In genomic region chr14:63642656-63643382, GRCh38 we compare ENCODE assay signal across 8 cellular contexts. TPM values are rescaled to one million over a fixed set of nuclear protein-coding genes. Genes with fewer than 3 reads are reported as not detected.
DNase-seq lines count a peak whose midpoint lies in the region; ATAC-seq and TF ChIP-seq lines count a peak whose summit lies in the region.

No MANE protein-coding gene starts in this region.

- H3K36me3 ChIP-seq in adipocyte (ENCODE audit: control insufficient read depth, insufficient read depth, low read length, severe bottlenecking) (no peaks in the 10 kb centered on the region), left lung (no peaks in the 10 kb centered on the region)

- 69 to 73% methylated on average over 8 of the region's 8 CpGs for WGBS in lower leg skin, 2 donors

- no peak for DNase-seq in activated T-cell treated with anti-CD3 and anti-CD28 coated beads, Interleukin-2, amount 50 U/mL, for 72 hours
- no peak for DNase-seq in activated T-cell treated with anti-CD3 and anti-CD28 coated beads for 4 hours
- no peak for DNase-seq in adipocyte (ENCODE audit: low read depth)
- no peak for DNase-seq in left lung
- DNase-seq in type B pancreatic cell (ENCODE audit: extremely low spot score, unreplicated experiment): no peak
- no peak for DNase-seq in left lobe of liver (ENCODE audit: low spot score)
- DNase-seq in sciatic nerve (ENCODE audit: low spot score): no peak
- no peak for DNase-seq in lower leg skin (ENCODE audit: low spot score in 2 of 2)

- H3K9me3 Mint-ChIP-seq in activated T-cell treated with anti-CD3 and anti-CD28 coated beads, Interleukin-2, amount 50 U/mL, for 72 hours: no peaks in the 10 kb centered on the region
- H3K9me3 Mint-ChIP-seq in type B pancreatic cell: no peaks in the 10 kb centered on the region

- H3K9ac ChIP-seq in adipocyte (ENCODE audit: low read length): peak overlapping the region; percentile 84

- H3K4me1 ChIP-seq in adipocyte (ENCODE audit: control insufficient read depth, insufficient read depth, low read length) (peaks cover 5% of the 10 kb centered on the region), left lung (peaks cover 0 to 25% of the 10 kb centered on the region in 2 donors)

- TF ChIP-seq CTCF in left lung (IDR thresholded peaks at IDR 0.05) (no peak), type B pancreatic cell (conservative IDR thresholded peaks at IDR 0.05) (peak; percentile 52), lower leg skin (IDR thresholded peaks at IDR 0.05) (no peak)

- peak overlapping the region; percentile 84 to 94 for H3K4me3 Mint-ChIP-seq in activated T-cell treated with anti-CD3 and anti-CD28 coated beads, Interleukin-2, amount 50 U/mL, for 72 hours
- peak overlapping the region; percentile 93 for H3K4me3 Mint-ChIP-seq in type B pancreatic cell

- ATAC-seq in activated T-cell treated with anti-CD3 and anti-CD28 coated beads, Interleukin-2, amount 50 U/mL, for 72 hours (replicated peaks in 1 of 2): no peak
- no peak for ATAC-seq in left lung
- ATAC-seq in left lobe of liver: no peak
- no peak for ATAC-seq in sciatic nerve

- H3K27me3 ChIP-seq in adipocyte (replicated peaks; ENCODE audit: control insufficient read depth, insufficient read depth, low read length) (no peaks in the 10 kb centered on the region), left lung (no peaks in the 10 kb centered on the region)

- H3K4me3 ChIP-seq in adipocyte (ENCODE audit: low read length): peak overlapping the region; percentile 83
- peak overlapping the region; percentile 65 to 66 for H3K4me3 ChIP-seq in left lung
- no peak overlapping the region for H3K4me3 ChIP-seq in lower leg skin (ENCODE audit: low read depth, poor library complexity, severe bottlenecking)

- H3K27ac ChIP-seq in left lung: peak overlapping the region; percentile 92

- H3K4me1 Mint-ChIP-seq in activated T-cell treated with anti-CD3 and anti-CD28 coated beads, Interleukin-2, amount 50 U/mL, for 72 hours (ENCODE audit: low read depth): peaks cover 58% of the 10 kb centered on the region
- peaks cover 18% of the 10 kb centered on the region for H3K4me1 Mint-ChIP-seq in type B pancreatic cell (ENCODE audit: unreplicated experiment)

- H3K36me3 Mint-ChIP-seq in activated T-cell treated with anti-CD3 and anti-CD28 coated beads, Interleukin-2, amount 50 U/mL, for 72 hours (ENCODE audit: insufficient read depth in 2 of 2): peaks cover 2 to 4% of the 10 kb centered on the region in 2 donors
- peaks cover 8% of the 10 kb centered on the region for H3K36me3 Mint-ChIP-seq in type B pancreatic cell

- H3K9me3 ChIP-seq in adipocyte (ENCODE audit: control insufficient read depth, low read length) (no peaks in the 10 kb centered on the region), left lung (no peaks in the 10 kb centered on the region)

- intact Hi-C loops in left lung (cut with DNase I): no loop called here
- intact Hi-C loops in sciatic nerve (cut with DNase I): no loop called here
- intact Hi-C loops in lower leg skin (cut with DNase I; ENCODE audit: low total_unique reads): no loop called here

- no peak for TF ChIP-seq POLR2A in lower leg skin (IDR thresholded peaks at IDR 0.05)

- no peaks in the 10 kb centered on the region for H3K27me3 Mint-ChIP-seq in activated T-cell treated with anti-CD3 and anti-CD28 coated beads, Interleukin-2, amount 50 U/mL, for 72 hours (ENCODE audit: low read depth)
- no peaks in the 10 kb centered on the region for H3K27me3 Mint-ChIP-seq in type B pancreatic cell

- H3K27ac Mint-ChIP-seq in activated T-cell treated with anti-CD3 and anti-CD28 coated beads, Interleukin-2, amount 50 U/mL, for 72 hours: peak overlapping the region; percentile 81
- H3K27ac Mint-ChIP-seq in type B pancreatic cell: peak overlapping the region; percentile 97

RNA-seq across cellular contexts. Expression of gene WDR89, which starts 1.1 kb away (rescaled TPM):
- 10 to 100 TPM; 18.1 to 23.5 TPM for total RNA-seq in activated T-cell treated with anti-CD3 and anti-CD28 coated beads, Interleukin-2, amount 50 U/mL, for 72 hours
- 10 to 100 TPM; 10.9 to 13.4 TPM for total RNA-seq in left lung
- 13.3 and 17.1 TPM in 2 replicates for total RNA-seq in type B pancreatic cell (ENCODE audit: low replicate concordance)
- total RNA-seq in left lobe of liver: 6.1 TPM
- 20.5 TPM for total RNA-seq in sciatic nerve
- 1 to 10 TPM; 2.2 to 8.9 (median 6.8) TPM for total RNA-seq in lower leg skin
